In genomic region chr11:64915366-64915887, GRCh38 we compare ENCODE assay signal across 1 cellular context.
TF ChIP-seq lines count a peak whose summit lies in the region.

No MANE protein-coding gene starts in this region.

TF ChIP-seq in GM12878, 131 proteins besides CTCF, POLR2A, EP300 and RAD21:
- TF ChIP-seq SPI1 (IDR thresholded peaks at IDR 0.05; ENCODE audit: borderline replicate concordance, insufficient read depth, low read depth, low read length) (peak; percentile 40; the same call in 1 of the 2 replicates), EZH2 (IDR thresholded peaks at IDR 0.05; ENCODE audit: borderline replicate concordance, control insufficient read depth, low read depth, low read length) (no peak), WRNIP1 (IDR thresholded peaks at IDR 0.05; ENCODE audit: borderline replicate concordance, low read depth, low read length) (no peak), TBL1XR1 (IDR thresholded peaks at IDR 0.05; ENCODE audit: low read depth, low read length) (no peak), HDGF (IDR thresholded peaks at IDR 0.05) (no peak), MTA3 (IDR thresholded peaks at IDR 0.05; ENCODE audit: borderline replicate concordance, low read length) (no peak), HDAC6 (IDR thresholded peaks at IDR 0.05; ENCODE audit: unreplicated experiment) (no peak)
- TF ChIP-seq, protein P1, sequence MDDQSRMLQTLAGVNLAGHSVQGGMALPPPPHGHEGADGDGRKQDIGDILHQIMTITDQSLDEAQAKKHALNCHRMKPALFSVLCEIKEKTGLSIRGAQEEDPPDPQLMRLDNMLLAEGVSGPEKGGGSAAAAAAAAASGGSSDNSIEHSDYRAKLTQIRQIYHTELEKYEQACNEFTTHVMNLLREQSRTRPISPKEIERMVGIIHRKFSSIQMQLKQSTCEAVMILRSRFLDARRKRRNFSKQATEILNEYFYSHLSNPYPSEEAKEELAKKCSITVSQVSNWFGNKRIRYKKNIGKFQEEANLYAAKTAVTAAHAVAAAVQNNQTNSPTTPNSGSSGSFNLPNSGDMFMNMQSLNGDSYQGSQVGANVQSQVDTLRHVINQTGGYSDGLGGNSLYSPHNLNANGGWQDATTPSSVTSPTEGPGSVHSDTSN (IDR thresholded peaks at IDR 0.05; ENCODE audit: insufficient replicate concordance, low read depth, low read length): no peak
